Comparison of ENCODE assay signal across 10 cellular contexts in the genomic region with DNA sequence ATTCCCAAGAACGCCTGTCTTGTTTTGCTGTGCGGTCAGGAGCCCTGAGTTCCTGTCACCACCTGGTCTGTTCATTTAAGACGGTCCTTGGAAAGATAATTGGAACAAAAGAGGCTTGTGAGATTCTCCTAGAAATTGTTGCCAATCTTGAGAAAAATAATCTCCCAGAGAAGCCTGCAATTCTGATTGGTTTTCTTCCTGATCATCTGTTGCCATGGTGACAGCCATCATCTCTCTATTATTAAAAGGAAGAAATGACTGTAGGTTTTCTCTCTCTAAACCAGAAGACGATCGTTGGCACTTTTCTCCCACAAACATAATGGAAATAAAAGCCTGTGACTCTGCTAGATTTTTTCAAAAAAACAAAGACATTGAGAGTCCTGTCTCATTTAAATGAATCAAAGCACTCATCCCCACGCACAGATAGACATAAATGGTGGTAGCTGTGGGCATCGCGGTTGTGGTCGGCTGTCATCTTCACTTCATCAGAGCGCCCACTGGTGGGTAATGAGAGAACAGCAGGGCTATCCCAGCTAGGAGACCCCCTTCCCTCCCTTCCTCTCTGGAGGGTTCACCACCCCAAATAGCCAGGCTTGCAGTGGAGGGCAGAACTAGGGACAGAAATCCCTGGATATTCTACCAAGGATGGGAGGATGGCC. TPM values are rescaled to one million over a fixed set of nuclear protein-coding genes. Genes with fewer than 3 reads are reported as not detected.
DNase-seq lines count a peak whose midpoint lies in the region; ATAC-seq and TF ChIP-seq lines count a peak whose summit lies in the region.
"Had no signal": no experiment of that assay in that cellular context is flagged by ENCODE, and none has a peak within 500 bp of the region (broad histone marks: within the 10 kb centered on the region; RNA-seq: fewer than 3 reads in every experiment).

No MANE protein-coding gene starts in this region.

- no peak overlapping the region for H3K4me3 Mint-ChIP-seq in CD4-positive, alpha-beta memory T cell
- H3K4me3 Mint-ChIP-seq: activated B cell treated with CpG ODN at 0.5 μM for 24 hours had no signal

- no peak overlapping the region for H3K27ac ChIP-seq in CD4-positive, alpha-beta memory T cell (ENCODE audit: low read depth, low read length)
- no peak overlapping the region for H3K27ac ChIP-seq in Karpas-422 (ENCODE audit: low read length)
- peak overlapping the region; percentile 55 for H3K27ac ChIP-seq in angular gyrus (ENCODE audit: low read depth, low read length)
- H3K27ac ChIP-seq in neural cell (ENCODE audit: low read length): peak overlapping the region; percentile 98
- H3K27ac ChIP-seq in gastrocnemius medialis: no peak overlapping the region
- H3K27ac ChIP-seq in ovary: no peak overlapping the region

- no peak for TF ChIP-seq POLR2A in gastrocnemius medialis (IDR thresholded peaks at IDR 0.05)
- no peak for TF ChIP-seq POLR2A in ovary (IDR thresholded peaks at IDR 0.05)

- WGBS in ovary, 3 donors: 9 to 42% (median 17%) methylated on average over 10 of the region's 10 CpGs

- peak in 4 of 5 donors; percentile 25 to 58 (median 36) for DNase-seq in CD4-positive, alpha-beta memory T cell
- DNase-seq in Karpas-422: peak; percentile 88
- no peak for DNase-seq in HCEC 1CT
- no peak for DNase-seq in gastrocnemius medialis
- no peak for DNase-seq in ovary
- DNase-seq in KG1 (lab: John Stamatoyannopoulos, UW): no peak
- DNase-seq: activated B cell treated with CpG ODN at 0.5 μM for 24 hours had no signal

- H3K9me3 ChIP-seq in CD4-positive, alpha-beta memory T cell (ENCODE audit: control insufficient read depth in 1 of 2, low read length in 2 of 2): no peaks in the 10 kb centered on the region
- H3K9me3 ChIP-seq in Karpas-422 (ENCODE audit: low read length): no peaks in the 10 kb centered on the region
- H3K9me3 ChIP-seq in neural cell (ENCODE audit: low read length): no peaks in the 10 kb centered on the region
- no peaks in the 10 kb centered on the region for H3K9me3 ChIP-seq in gastrocnemius medialis
- no peaks in the 10 kb centered on the region for H3K9me3 ChIP-seq in ovary

- no peak overlapping the region for H3K9ac ChIP-seq in Karpas-422 (ENCODE audit: low read length)
- H3K9ac ChIP-seq in neural cell (ENCODE audit: low read length): peak overlapping the region; percentile 68

- H3K79me2 ChIP-seq in Karpas-422 (ENCODE audit: low read length) (no peaks in the 10 kb centered on the region), neural cell (replicated peaks; ENCODE audit: insufficient read depth, low read length) (no peaks in the 10 kb centered on the region)

- H3K27ac Mint-ChIP-seq in CD4-positive, alpha-beta memory T cell: peak overlapping the region in 5 of 7 donors; percentile 47 to 80 (median 58)
- H3K27ac Mint-ChIP-seq: activated B cell treated with CpG ODN at 0.5 μM for 24 hours had no signal

- H3K27me3 Mint-ChIP-seq in CD4-positive, alpha-beta memory T cell: no peaks in the 10 kb centered on the region
- H3K27me3 Mint-ChIP-seq: activated B cell treated with CpG ODN at 0.5 μM for 24 hours had no signal

- peaks cover 13% of the 10 kb centered on the region for H3F3A ChIP-seq in neural cell (ENCODE audit: insufficient read depth, low read length, poor library complexity, severe bottlenecking)

- H4K20me1 ChIP-seq in Karpas-422 (ENCODE audit: insufficient read depth, low read depth, low read length) (no peaks in the 10 kb centered on the region), neural cell (ENCODE audit: insufficient read depth) (no peaks in the 10 kb centered on the region)

- H3K4me1 Mint-ChIP-seq in CD4-positive, alpha-beta memory T cell: peaks cover 5 to 22% (median 14%) of the 10 kb centered on the region in 4 donors

- H3K36me3 Mint-ChIP-seq in CD4-positive, alpha-beta memory T cell: no peaks in the 10 kb centered on the region

- TF ChIP-seq RAD21 in neural cell (conservative IDR thresholded peaks at IDR 0.05): peak; percentile 65

- no peaks in the 10 kb centered on the region for H3K36me3 ChIP-seq in CD4-positive, alpha-beta memory T cell (ENCODE audit: insufficient read depth, low read length)
- H3K36me3 ChIP-seq in Karpas-422 (ENCODE audit: insufficient read depth, low read length) (no peaks in the 10 kb centered on the region), neural cell (ENCODE audit: insufficient read depth, low read length) (no peaks in the 10 kb centered on the region), gastrocnemius medialis (no peaks in the 10 kb centered on the region), ovary (no peaks in the 10 kb centered on the region)

- no peaks in the 10 kb centered on the region for H3K27me3 ChIP-seq in CD4-positive, alpha-beta memory T cell (ENCODE audit: insufficient read depth, low read length)
- H3K27me3 ChIP-seq in Karpas-422 (ENCODE audit: low read length) (no peaks in the 10 kb centered on the region), neural cell (ENCODE audit: insufficient read depth, low read depth, low read length) (no peaks in the 10 kb centered on the region), gastrocnemius medialis (no peaks in the 10 kb centered on the region), ovary (no peaks in the 10 kb centered on the region)

- peak; percentile 90 for TF ChIP-seq CTCF in neural cell (IDR thresholded peaks at IDR 0.05; ENCODE audit: poor library complexity, severe bottlenecking)
- no peak for TF ChIP-seq CTCF in gastrocnemius medialis (IDR thresholded peaks at IDR 0.05 in 4 of 5, conservative IDR thresholded peaks at IDR 0.05 in 1 of 5)
- TF ChIP-seq CTCF in ovary (IDR thresholded peaks at IDR 0.05): no peak

- TF ChIP-seq EP300 in neural cell (conservative IDR thresholded peaks at IDR 0.05; ENCODE audit: poor library complexity, severe bottlenecking) (peak; percentile 79), ovary (IDR thresholded peaks at IDR 0.05) (no peak)

- POLR2A ChIA-PET in CD4-positive, alpha-beta memory T cell (lab: Charles Lee; ENCODE audit: partially characterized antibody): no interaction called here

- no peaks in the 10 kb centered on the region for H3K9me2 ChIP-seq in Karpas-422 (replicated peaks; ENCODE audit: insufficient read depth, low read length)
- H3K9me2 ChIP-seq in neural cell (ENCODE audit: insufficient read depth, low read length): no peaks in the 10 kb centered on the region

- H3K9me3 Mint-ChIP-seq in CD4-positive, alpha-beta memory T cell: peaks cover 0 to 2% (median 0%) of the 10 kb centered on the region in 8 donors

- H2AFZ ChIP-seq in Karpas-422 (ENCODE audit: low read length) (no peak overlapping the region), neural cell (ENCODE audit: low read depth, low read length) (peak overlapping the region; percentile 74)

- peaks cover 4% of the 10 kb centered on the region for H3K4me1 ChIP-seq in CD4-positive, alpha-beta memory T cell (ENCODE audit: insufficient read depth, low read length)
- H3K4me1 ChIP-seq in Karpas-422 (ENCODE audit: low read length): no peaks in the 10 kb centered on the region; the same call in 1 of the 2 replicates
- H3K4me1 ChIP-seq in gastrocnemius medialis: no peaks in the 10 kb centered on the region
- H3K4me1 ChIP-seq in ovary (ENCODE audit: insufficient read depth): no peaks in the 10 kb centered on the region

- H3K4me2 ChIP-seq in Karpas-422 (ENCODE audit: low read depth, low read length, poor library complexity, severe bottlenecking) (no peak overlapping the region), neural cell (ENCODE audit: low read length) (peak overlapping the region; percentile 81)

- CTCF ChIA-PET in CD4-positive, alpha-beta memory T cell (lab: Charles Lee; ENCODE audit: partially characterized antibody): no interaction called here

- H3K4me3 ChIP-seq in CD4-positive, alpha-beta memory T cell (ENCODE audit: low read length in 2 of 2): no peak overlapping the region
- H3K4me3 ChIP-seq in Karpas-422 (ENCODE audit: low read length): no peak overlapping the region
- H3K4me3 ChIP-seq in neural cell (ENCODE audit: low read length): peak overlapping the region; percentile 57
- H3K4me3 ChIP-seq in gastrocnemius medialis: no peak overlapping the region
- H3K4me3 ChIP-seq in ovary: no peak overlapping the region

- ATAC-seq in gastrocnemius medialis: no peak

- intact Hi-C loops in CD4-positive, alpha-beta memory T cell (cut with micrococcal nuclease): no loop called here
- intact Hi-C loops in gastrocnemius medialis (cut with DNase I; ENCODE audit: low total_unique reads) (no loop called here), ovary (cut with DNase I) (no loop called here)

- in situ Hi-C loops in gastrocnemius medialis (cut with MboI; ENCODE audit: low sequenced_read_pairs in 4 of 4): no loop called here

TF ChIP-seq in neural cell, 6 proteins besides CTCF, POLR2A, EP300 and RAD21 (continues in another document):
- TF ChIP-seq SMC3 (conservative IDR thresholded peaks at IDR 0.05; ENCODE audit: poor library complexity) (peak; percentile 73), MXI1 (conservative IDR thresholded peaks at IDR 0.05; ENCODE audit: poor library complexity, severe bottlenecking) (peak; percentile 38), TAF1 (IDR thresholded peaks at IDR 0.05; ENCODE audit: low read depth) (no peak)

RNA-seq across cellular contexts. Expression of gene CALM3, which starts 21.7 kb away (rescaled TPM):
- 100 to 1,000 TPM; 206 to 212 TPM for total RNA-seq in CD4-positive, alpha-beta memory T cell
- polyA plus RNA-seq in CD4-positive, alpha-beta memory T cell: 100 to 1,000 TPM; 169 to 176 TPM
- 103 and 122 TPM in 2 replicates for total RNA-seq in Karpas-422 (2014; rRNA removed; shearing (Covaris generic); ENCODE audit: low replicate concordance)
- polyA plus RNA-seq in neural cell (630 and 647 TPM in 2 replicates), ovary (100 to 1,000 TPM; 191 to 646 TPM)
- polyA minus RNA-seq in neural cell: 378 and 451 TPM in 2 replicates
- total RNA-seq in gastrocnemius medialis (100 to 1,000 TPM; 109 to 170 (median 142) TPM), ovary (100 to 1,000 TPM in 5 of 7 donors, 10 to 100 TPM in 2; 80.5 to 312 (median 225) TPM)

RNA-seq across cellular contexts. Expression of gene PTGIR, which starts 45.5 kb away (rescaled TPM):
- total RNA-seq in CD4-positive, alpha-beta memory T cell: 1 to 10 TPM; 1.0 to 1.9 TPM
- polyA plus RNA-seq in CD4-positive, alpha-beta memory T cell: under 1 TPM; 0.11 to 0.75 TPM
- not detected in 2 replicates for total RNA-seq in Karpas-422 (2014; rRNA removed; shearing (Covaris generic); ENCODE audit: low replicate concordance)
- polyA plus RNA-seq in neural cell (not detected in 2 replicates), ovary (1 to 10 TPM in 1 of 2 donors, under 1 TPM in 1; 0.55 to 1.8 TPM)
- polyA minus RNA-seq in neural cell: not detected in 2 replicates
- total RNA-seq in gastrocnemius medialis (1 to 10 TPM in 3 of 4 donors, under 1 TPM in 1; 0.87 to 1.7 (median 1.3) TPM), ovary (1 to 10 TPM in 3 of 7 donors, under 1 TPM in 4; 0.24 to 1.5 (median 0.71) TPM)

RNA-seq across cellular contexts. Expression of gene GNG8, which starts 56.6 kb away (rescaled TPM):
- not detected for total RNA-seq in CD4-positive, alpha-beta memory T cell
- not detected for polyA plus RNA-seq in CD4-positive, alpha-beta memory T cell
- total RNA-seq in Karpas-422 (2014; rRNA removed; shearing (Covaris generic); ENCODE audit: low replicate concordance): not detected in 2 replicates
- polyA plus RNA-seq in neural cell (not detected in 2 replicates), ovary (not detected)
- not detected in 2 replicates for polyA minus RNA-seq in neural cell
- total RNA-seq in gastrocnemius medialis (not detected), ovary (not detected)
- total RNA-seq: urinary bladder had no signal
- polyA plus RNA-seq: urinary bladder had no signal

Comparison
In these comparisons a context has a peak if more than half of its experiments do, and no peak if none do; other contexts are left out.
1. DNase-seq: peak in CD4-positive, alpha-beta memory T cell (4 of 5) and Karpas-422 (single experiment); none in HCEC 1CT (single experiment), gastrocnemius medialis (0 of 2), ovary (0 of 5) and KG1 (single experiment).
2. H3K27ac ChIP-seq: peak in angular gyrus (single experiment) and neural cell (single experiment); none in CD4-positive, alpha-beta memory T cell (single experiment), Karpas-422 (single experiment), gastrocnemius medialis (0 of 4) and ovary (0 of 2).